8 cellular contexts compared by ENCODE assay signal in the genomic region with DNA sequence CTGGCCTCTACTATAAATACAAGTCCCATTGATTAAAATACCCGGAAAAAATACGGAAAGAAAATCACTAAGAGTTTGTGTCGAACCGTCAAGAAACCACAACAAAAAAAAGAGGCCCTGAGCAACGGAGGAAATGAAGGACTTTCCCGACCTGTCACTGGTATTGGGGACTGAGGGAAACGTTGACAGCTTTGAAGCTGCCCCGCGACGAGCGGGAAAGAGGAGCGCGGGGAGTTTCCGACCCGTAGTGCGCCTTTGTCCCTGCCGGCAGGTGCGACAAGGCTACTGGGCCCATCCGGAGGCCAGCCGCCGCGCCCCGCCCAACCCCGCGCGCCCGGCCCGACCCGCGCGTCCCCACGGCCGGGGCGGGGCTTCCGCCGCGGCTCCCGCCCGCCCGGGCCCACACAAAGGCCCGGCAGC. TPM values are rescaled to one million over a fixed set of nuclear protein-coding genes. Genes with fewer than 3 reads are reported as not detected.
DNase-seq lines count a peak whose midpoint lies in the region; ATAC-seq and TF ChIP-seq lines count a peak whose summit lies in the region.

No MANE protein-coding gene starts in this region.

- peak overlapping the region; percentile 87 for H3K27ac ChIP-seq in colonic mucosa

- H3K27me3 ChIP-seq in colonic mucosa = no peaks in the 10 kb centered on the region

- H3K4me3 ChIP-seq in colonic mucosa = peak overlapping the region; percentile 57

- H3K9ac ChIP-seq in colonic mucosa (ENCODE audit: low read depth in 2 of 2, low read length in 2 of 2) = peak overlapping the region; percentile 84

- no peaks in the 10 kb centered on the region for H3K9me3 ChIP-seq in colonic mucosa

- DNase-seq in AG08396 (ENCODE audit: low spot score) (peak; percentile 93), NCI-H345 treated with DMSO at 0.1 percent for 48 hours (lab: John Stamatoyannopoulos, UW; ENCODE audit: unreplicated experiment) (peak; percentile 48), colonic mucosa (peak; percentile 84), left lobe of liver (ENCODE audit: low spot score) (peak; percentile 90)
- DNase-seq in activated CD4-positive, alpha-beta T cell treated with anti-CD3 and anti-CD28 coated beads for 24 hours (ENCODE audit: low read depth in 2 of 2) = peak; percentile 61 to 77
- DNase-seq in stimulated activated CD4-positive, alpha-beta T cell treated with anti-CD3 and anti-CD28 coated beads, Interleukin-2, amount 100 ng/mL, for 4 hours (ENCODE audit: low read depth) = peak; percentile 39

- H3K36me3 ChIP-seq in colonic mucosa = peaks cover 13% of the 10 kb centered on the region

- H3K4me1 ChIP-seq in colonic mucosa = peaks cover 7% of the 10 kb centered on the region

- ATAC-seq in GM18909 (IDR thresholded peaks at IDR 0.05; ENCODE audit: poor library complexity, unreplicated experiment) (peak; percentile 80), HG03139 (IDR thresholded peaks at IDR 0.05; ENCODE audit: unreplicated experiment) (peak; percentile 82), left lobe of liver (peak; percentile 82)

- no peak for TF ChIP-seq CTCF in colonic mucosa (IDR thresholded peaks at IDR 0.05)

- intact Hi-C loops in colonic mucosa (cut with DNase I) = no loop called here

RNA-seq across cellular contexts. Expression of a gene that starts 0.4 kb away (rescaled TPM):
- total RNA-seq in colonic mucosa (10 to 100 TPM; 53.6 to 65.7 TPM), left lobe of liver (15.3 TPM)

RNA-seq across cellular contexts. Expression of a gene that starts 0.5 kb away (rescaled TPM):
- total RNA-seq in colonic mucosa (10 to 100 TPM; 49.9 to 75.5 TPM), left lobe of liver (18.9 TPM)

RNA-seq across cellular contexts. Expression of a gene that starts 20.3 kb away (rescaled TPM):
- total RNA-seq in colonic mucosa (10 to 100 TPM; 29.0 to 36.2 TPM), left lobe of liver (52.2 TPM)

RNA-seq across cellular contexts. Expression of a gene that starts 20.6 kb away (rescaled TPM):
- 100 to 1,000 TPM in 1 of 2 donors, 10 to 100 TPM in 1; 95.6 to 136 TPM for total RNA-seq in colonic mucosa
- total RNA-seq in left lobe of liver = 78.3 TPM

Comparison
In these comparisons a context has a peak if more than half of its experiments do, and no peak if none do; other contexts are left out.
1. Peak in every context shown above with its lines: DNase-seq, ATAC-seq, H3K4me3 ChIP-seq and H3K27ac ChIP-seq.
2. DNase-seq: peak in every context shown above with its lines; median percentile 93 in AG08396; 90 in left lobe of liver; 84 in colonic mucosa; 69 in activated CD4-positive, alpha-beta T cell treated with anti-CD3 and anti-CD28 coated beads for 24 hours; 48 in NCI-H345 treated with DMSO at 0.1 percent for 48 hours; 39 in stimulated activated CD4-positive, alpha-beta T cell treated with anti-CD3 and anti-CD28 coated beads, Interleukin-2, amount 100 ng/mL, for 4 hours.